ENCODE assay signal across 15 cellular contexts in the genomic region with DNA sequence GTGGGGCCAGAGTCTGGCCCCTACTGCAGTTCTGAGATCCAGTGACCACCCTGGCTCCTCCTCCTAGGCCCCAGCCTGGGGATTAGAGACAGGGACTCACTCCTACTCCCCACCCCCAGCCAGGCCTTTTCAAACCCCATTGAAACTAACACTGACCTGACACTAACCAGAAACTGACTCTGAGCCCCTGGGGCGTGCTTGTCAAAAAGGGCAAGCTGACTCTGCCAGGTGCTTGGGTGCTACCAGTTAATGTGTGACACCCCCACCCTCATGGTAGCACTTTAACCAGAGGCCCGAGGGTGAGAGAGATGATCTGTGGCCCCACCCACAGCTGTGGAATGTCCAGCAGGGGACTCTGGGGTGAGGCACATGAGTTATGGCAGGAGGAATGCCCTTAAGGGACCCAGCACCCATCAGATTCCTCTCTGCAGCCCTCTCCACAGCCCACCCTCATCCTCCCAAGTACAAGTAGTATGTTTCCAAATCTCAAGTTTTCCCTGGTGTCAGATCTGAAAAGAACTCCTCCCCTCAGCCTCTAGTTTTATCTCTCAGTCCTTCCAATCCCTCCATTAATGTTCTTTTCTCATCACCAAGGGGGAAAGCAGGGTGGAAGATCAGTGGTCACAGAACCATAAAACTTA. TPM values are rescaled to one million over a fixed set of nuclear protein-coding genes. Genes with fewer than 3 reads are reported as not detected.
DNase-seq lines count a peak whose midpoint lies in the region; ATAC-seq and TF ChIP-seq lines count a peak whose summit lies in the region.
"Had no signal": no experiment of that assay in that cellular context is flagged by ENCODE, and none has a peak within 500 bp of the region (broad histone marks: within the 10 kb centered on the region; RNA-seq: fewer than 3 reads in every experiment).

No MANE protein-coding gene starts in this region.

- H3K4me3 ChIP-seq in PC-9 (no peak overlapping the region), kidney epithelial cell (ENCODE audit: low read depth, low read length) (no peak overlapping the region)
- H3K4me3 ChIP-seq: ovary, suprapubic skin had no signal

- POLR2A ChIA-PET in PC-9 (lab: Charles Lee; ENCODE audit: unreplicated experiment), result no interaction called here

- ATAC-seq in GM21423 (IDR thresholded peaks at IDR 0.05; ENCODE audit: unreplicated experiment), result peak; percentile 34

- no peaks in the 10 kb centered on the region; the same call in 1 of the 2 replicates for H3F3A ChIP-seq in PC-9 (ENCODE audit: insufficient read depth, low read depth)

- TF ChIP-seq CTCF in PC-9 (conservative IDR thresholded peaks at IDR 0.05), result no peak
- no peak for TF ChIP-seq CTCF in kidney epithelial cell (IDR thresholded peaks at IDR 0.05; ENCODE audit: insufficient read depth, low read length, poor library complexity, severe bottlenecking)

- H3K27ac ChIP-seq in PC-9, result no peak overlapping the region
- H3K27ac ChIP-seq: HL-60, ovary, suprapubic skin had no signal

- peaks cover 12% of the 10 kb centered on the region for H3K4me1 ChIP-seq in PC-9 (replicated peaks; ENCODE audit: insufficient read depth)

- H3K79me2 ChIP-seq in PC-9 (ENCODE audit: low read depth), result no peaks in the 10 kb centered on the region

- BruUV-seq in PC-9 (replicated peaks; lab: Mats Ljungman, UMichigan), result no TSS peak

- intact Hi-C loops in PC-9 (cut with micrococcal nuclease; ENCODE audit: unreplicated experiment), result no loop called here

- no peaks in the 10 kb centered on the region for H4K20me1 ChIP-seq in PC-9 (ENCODE audit: insufficient read depth)

- H3K27me3 ChIP-seq in PC-9 (ENCODE audit: insufficient read depth, low read depth), result peaks cover 20% of the 10 kb centered on the region
- H3K27me3 ChIP-seq in kidney epithelial cell (ENCODE audit: control insufficient read depth, insufficient read depth, low read length), result peaks cover 22% of the 10 kb centered on the region
- H3K27me3 ChIP-seq: ovary had no signal

- no peak overlapping the region for H2AFZ ChIP-seq in PC-9

- H3K4me2 ChIP-seq in PC-9, result peak overlapping the region; percentile 34; the same call in 1 of the 2 replicates

- H3K9me3 ChIP-seq in PC-9 (ENCODE audit: insufficient read depth, low read depth), result no peaks in the 10 kb centered on the region
- H3K9me3 ChIP-seq: ovary, suprapubic skin had no signal

- no peaks in the 10 kb centered on the region for H3K36me3 ChIP-seq in PC-9 (ENCODE audit: low read depth)
- peaks cover 2% of the 10 kb centered on the region for H3K36me3 ChIP-seq in kidney epithelial cell (ENCODE audit: control insufficient read depth, insufficient read depth, low read length)
- H3K36me3 ChIP-seq: ovary, suprapubic skin had no signal

- H3K9me2 ChIP-seq in PC-9 (ENCODE audit: insufficient read depth), result no peaks in the 10 kb centered on the region

- DNase-seq in A172 (ENCODE audit: low spot score), result peak; percentile 64
- peak; percentile 59 to 79 for DNase-seq in PC-9
- DNase-seq in kidney epithelial cell (ENCODE audit: low read depth), result peak; percentile 42
- DNase-seq in C1 segment of cervical spinal cord (lab: John Stamatoyannopoulos, UW), result no peak
- no peak for DNase-seq in activated effector memory CD4-positive, alpha-beta T cell treated with anti-CD3 and anti-CD28 coated beads, Interleukin-2, amount 50 U/mL, for 16 hours
- DNase-seq in stimulated activated naive CD4-positive, alpha-beta T cell (lab: John Stamatoyannopoulos, UW), result no peak
- no peak for DNase-seq in NCI-H2081 treated with DMSO at 0.1 percent for 48 hours (lab: John Stamatoyannopoulos, UW)
- DNase-seq: activated CD4-positive, alpha-beta T cell treated with anti-CD3 and anti-CD28 coated beads for 48 hours; NCI-H1694 treated with DMSO at 0.1 percent for 48 hours; ovary; RPMI8226 had no signal

- CTCF ChIA-PET in PC-9 (lab: Charles Lee), result no interaction called here

RNA-seq across cellular contexts. Expression of gene PTH1R, which starts 1.4 kb away (rescaled TPM):
- 2.8 and 4.9 TPM in 2 replicates for total RNA-seq in A172 (2014; rRNA removed; shearing (Covaris generic))
- total RNA-seq in PC-9 (2021), result not detected in 2 replicates
- 1.7 and 2.1 TPM in 2 replicates for total RNA-seq in kidney epithelial cell

RNA-seq across cellular contexts. Expression of gene MYL3, which starts 15.7 kb away (rescaled TPM):
- total RNA-seq in A172 (2014; rRNA removed; shearing (Covaris generic)), result 0.57 and 1.3 TPM in 2 replicates
- not detected in 2 replicates for total RNA-seq in PC-9 (2021)
- 0.54 and 2.7 TPM in 2 replicates for total RNA-seq in kidney epithelial cell
- total RNA-seq: A673 had no signal

Comparison
In these comparisons a context has a peak if more than half of its experiments do, and no peak if none do; other contexts are left out.
1. DNase-seq: peak in A172 (single experiment), PC-9 (2 of 2) and kidney epithelial cell (single experiment); none in C1 segment of cervical spinal cord (0 of 14), activated effector memory CD4-positive, alpha-beta T cell treated with anti-CD3 and anti-CD28 coated beads, Interleukin-2, amount 50 U/mL, for 16 hours (single experiment), stimulated activated naive CD4-positive, alpha-beta T cell (0 of 6) and NCI-H2081 treated with DMSO at 0.1 percent for 48 hours (single experiment).